In the genomic region with DNA sequence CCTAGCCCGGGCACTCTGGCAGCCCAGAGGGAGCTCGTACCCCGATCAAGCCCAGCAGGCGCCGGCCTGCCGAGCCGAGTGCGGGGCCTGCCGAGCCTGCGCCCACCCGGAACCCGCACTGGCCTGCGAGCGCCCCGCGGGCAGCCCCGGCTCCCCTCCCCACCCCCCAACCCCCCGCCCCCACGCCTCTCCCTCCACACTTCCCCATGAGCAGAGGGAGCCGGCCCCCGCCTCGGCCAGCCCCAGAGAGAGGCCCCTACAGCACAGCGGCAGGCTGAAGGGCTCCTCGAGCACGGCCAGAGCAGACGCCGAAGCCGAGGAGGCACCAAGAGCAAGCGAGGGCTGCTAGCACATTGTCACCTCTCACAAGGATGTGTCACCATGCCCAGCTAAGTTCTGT, we compare ENCODE assay signal across 1 cellular context.
A peak's percentile ranks its signal among the peaks of the same experiment; 100 is the strongest.
TF ChIP-seq lines count a peak whose summit lies in the region.

No MANE protein-coding gene starts in this region.

TF ChIP-seq in H1, 55 proteins besides CTCF, POLR2A, EP300 and RAD21:
- TF ChIP-seq RBBP5 (IDR thresholded peaks at IDR 0.05; ENCODE audit: borderline replicate concordance, low read depth, low read length) = peak; percentile 55; the same call in 1 of the 2 replicates
- no peak for TF ChIP-seq POU5F1 (IDR thresholded peaks at IDR 0.05; ENCODE audit: low read depth, low read length)
- TF ChIP-seq TAF1 (IDR thresholded peaks at IDR 0.05; ENCODE audit: low read depth, low read length) = 0 out of 2 replicates have a peak, but pooled peaks have one; percentile 12
